Comparison of ENCODE assay signal across 10 cellular contexts in the genomic region with DNA sequence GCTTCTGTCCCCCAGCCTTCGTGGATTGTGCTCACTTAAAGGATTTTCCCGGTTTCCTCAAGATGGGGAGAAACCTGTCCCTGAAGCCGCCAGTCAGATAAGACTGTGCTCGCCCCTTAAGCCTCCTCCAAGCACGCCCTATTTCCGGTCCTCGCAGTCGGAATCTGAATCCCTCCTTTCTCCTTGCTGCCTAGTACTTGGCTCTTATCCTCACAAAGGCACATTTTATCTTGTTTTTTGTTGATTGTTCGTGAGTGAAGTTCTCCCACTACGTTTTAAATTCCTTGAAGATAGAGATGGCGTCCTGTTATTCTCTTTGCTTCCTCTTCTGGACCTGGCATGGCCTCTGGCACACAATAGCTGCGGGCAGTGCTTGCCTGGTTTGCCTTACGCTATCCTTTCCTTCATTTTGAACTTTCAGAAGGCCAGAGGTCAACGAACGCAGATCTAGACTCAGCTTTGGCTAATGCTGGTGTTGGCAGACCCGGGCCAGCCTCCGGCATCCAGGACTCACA. TPM values are rescaled to one million over a fixed set of nuclear protein-coding genes. Genes with fewer than 3 reads are reported as not detected.
DNase-seq lines count a peak whose midpoint lies in the region; ATAC-seq and TF ChIP-seq lines count a peak whose summit lies in the region.
"Had no signal": no experiment of that assay in that cellular context is flagged by ENCODE, and none has a peak within 500 bp of the region (broad histone marks: within the 10 kb centered on the region; RNA-seq: fewer than 3 reads in every experiment).

No MANE protein-coding gene starts in this region.

- no peaks in the 10 kb centered on the region for H3K36me3 Mint-ChIP-seq in nephron progenitor cell (ENCODE audit: low read depth)

- no peak overlapping the region for H3K9ac ChIP-seq in PC-3 (ENCODE audit: low read length)

- no peaks in the 10 kb centered on the region for H3K36me3 ChIP-seq in A673 (ENCODE audit: insufficient read depth, low read length, poor library complexity, severe bottlenecking)
- no peaks in the 10 kb centered on the region for H3K36me3 ChIP-seq in PC-3 (ENCODE audit: low read depth, low read length)
- H3K36me3 ChIP-seq: SJSA1 had no signal

- no peaks in the 10 kb centered on the region for H3K4me1 ChIP-seq in A673 (ENCODE audit: insufficient read depth, low read length, poor library complexity, severe bottlenecking)
- peaks cover 5% of the 10 kb centered on the region; the same call in 1 of the 2 replicates for H3K4me1 ChIP-seq in PC-3 (ENCODE audit: insufficient read depth, low read length)
- H3K4me1 ChIP-seq: SJSA1 had no signal

- no peak overlapping the region for H2AFZ ChIP-seq in PC-3 (ENCODE audit: low read length)

- no peaks in the 10 kb centered on the region for H3K9me2 ChIP-seq in PC-3 (replicated peaks; ENCODE audit: low read length)

- no peaks in the 10 kb centered on the region for H3K27me3 ChIP-seq in A673 (replicated peaks; ENCODE audit: insufficient read depth, low read depth, low read length, poor library complexity)
- H3K27me3 ChIP-seq in PC-3 (ENCODE audit: low read length) = no peaks in the 10 kb centered on the region
- H3K27me3 ChIP-seq: SJSA1 had no signal

- TF ChIP-seq CTCF in A673 (conservative IDR thresholded peaks at IDR 0.05; ENCODE audit: low read depth, low read length) = no peak
- no peak for TF ChIP-seq CTCF in PC-3 (conservative IDR thresholded peaks at IDR 0.05; ENCODE audit: low read depth, low read length)
- TF ChIP-seq CTCF in fibroblast of the aortic adventitia (IDR thresholded peaks at IDR 0.05; ENCODE audit: insufficient read depth, low read length) = no peak
- no peak for TF ChIP-seq CTCF in nephron progenitor cell (IDR thresholded peaks at IDR 0.05)

- no TSS peak for BruUV-seq in A673 (replicated peaks; lab: Mats Ljungman, UMichigan)
- no TSS peak for BruUV-seq in PC-3 (replicated peaks; lab: Mats Ljungman, UMichigan)

- H3K27ac ChIP-seq in A673 (ENCODE audit: low read depth, low read length, poor library complexity, severe bottlenecking) (no peak overlapping the region), PC-3 (ENCODE audit: low read length) (no peak overlapping the region)
- H3K27ac ChIP-seq: SJSA1 had no signal

- ATAC-seq in PC-3 (no peak), HG02763 (IDR thresholded peaks at IDR 0.05; ENCODE audit: unreplicated experiment) (no peak), HG03439 (IDR thresholded peaks at IDR 0.05; ENCODE audit: unreplicated experiment) (no peak)
- no peak for ATAC-seq in stimulated activated naive CD8-positive, alpha-beta T cell treated with anti-CD3 and anti-CD28 coated beads, Interleukin-15, amount 100 ng/mL, for 72 hours

- H3K9me3 Mint-ChIP-seq in nephron progenitor cell = peaks cover 9% of the 10 kb centered on the region
- H3K9me3 Mint-ChIP-seq in stimulated activated naive CD8-positive, alpha-beta T cell treated with anti-CD3 and anti-CD28 coated beads, Interleukin-15, amount 100 ng/mL, for 72 hours = no peaks in the 10 kb centered on the region

- no peaks in the 10 kb centered on the region for H4K20me1 ChIP-seq in PC-3 (ENCODE audit: low read length)

- no peak overlapping the region for H3K27ac Mint-ChIP-seq in nephron progenitor cell
- no peak overlapping the region for H3K27ac Mint-ChIP-seq in stimulated activated naive CD8-positive, alpha-beta T cell treated with anti-CD3 and anti-CD28 coated beads, Interleukin-15, amount 100 ng/mL, for 72 hours

- H3K27me3 Mint-ChIP-seq in nephron progenitor cell (ENCODE audit: low read depth, poor library complexity) = peaks cover 6% of the 10 kb centered on the region
- peaks cover 61% of the 10 kb centered on the region for H3K27me3 Mint-ChIP-seq in stimulated activated naive CD8-positive, alpha-beta T cell treated with anti-CD3 and anti-CD28 coated beads, Interleukin-15, amount 100 ng/mL, for 72 hours

- POLR2A ChIA-PET in A673 (lab: Charles Lee; ENCODE audit: low non-redundant PET) = no interaction called here
- POLR2A ChIA-PET in PC-3 (lab: Charles Lee; ENCODE audit: unreplicated experiment) = no interaction called here

- CTCF ChIA-PET in A673 (lab: Charles Lee) (no interaction called here), PC-3 (lab: Charles Lee) (no interaction called here)

- H3F3A ChIP-seq in PC-3 (ENCODE audit: low read length, unreplicated experiment) = no peaks in the 10 kb centered on the region

- peak overlapping the region; percentile 96 for H3K4me2 ChIP-seq in PC-3 (ENCODE audit: low read length)

- H3K4me3 Mint-ChIP-seq in nephron progenitor cell = peak overlapping the region; percentile 73
- H3K4me3 Mint-ChIP-seq in stimulated activated naive CD8-positive, alpha-beta T cell treated with anti-CD3 and anti-CD28 coated beads, Interleukin-15, amount 100 ng/mL, for 72 hours = peak overlapping the region in 1 of 2 donors; percentile 47

- H3K4me3 ChIP-seq in A673 (ENCODE audit: low read depth, low read length, poor library complexity, severe bottlenecking) (no peak overlapping the region), PC-3 (ENCODE audit: low read length) (peak overlapping the region; percentile 81), fibroblast of the aortic adventitia (ENCODE audit: low read depth, low read length) (peak overlapping the region; percentile 81)
- H3K4me3 ChIP-seq: SJSA1 had no signal

- no peaks in the 10 kb centered on the region for H3K9me3 ChIP-seq in A673 (ENCODE audit: low read depth, low read length, poor library complexity, severe bottlenecking)
- H3K9me3 ChIP-seq in PC-3 (ENCODE audit: low read length) = no peaks in the 10 kb centered on the region
- H3K9me3 ChIP-seq: SJSA1 had no signal

- DNase-seq in A673 (ENCODE audit: low spot score) (peak; percentile 34), PC-3 (no peak), fibroblast of the aortic adventitia (ENCODE audit: low read depth) (peak; percentile 55), nephron progenitor cell (no peak), NCI-H187 treated with DMSO at 0.1 percent for 48 hours (lab: John Stamatoyannopoulos, UW) (no peak)
- no peak for DNase-seq in stimulated activated naive CD8-positive, alpha-beta T cell treated with anti-CD3 and anti-CD28 coated beads, Interleukin-15, amount 100 ng/mL, for 72 hours
- DNase-seq: NCI-H1694 had no signal

- H3K4me1 Mint-ChIP-seq in nephron progenitor cell = peaks cover 50% of the 10 kb centered on the region
- H3K4me1 Mint-ChIP-seq in stimulated activated naive CD8-positive, alpha-beta T cell treated with anti-CD3 and anti-CD28 coated beads, Interleukin-15, amount 100 ng/mL, for 72 hours = peaks cover 25% of the 10 kb centered on the region

- H3K79me2 ChIP-seq in PC-3 (ENCODE audit: low read length) = peaks cover 34% of the 10 kb centered on the region

- intact Hi-C loops in A673 (cut with micrococcal nuclease; ENCODE audit: unreplicated experiment) (no loop called here), PC-3 (cut with micrococcal nuclease) (no loop called here)

RNA-seq across cellular contexts. Expression of a gene that starts 1.7 kb away (rescaled TPM):
- 0.52 TPM in 1 of 2 replicates, not detected in the other for total RNA-seq in A673 (2021)
- total RNA-seq in PC-3 (2014; rRNA removed) = 32.0 and 38.0 TPM in 2 replicates
- 375 and 661 TPM in 2 replicates for total RNA-seq in fibroblast of the aortic adventitia (ENCODE audit: low replicate concordance)

Comparison
In these comparisons a context has a peak if more than half of its experiments do, and no peak if none do; other contexts are left out.
1. DNase-seq: peak in A673 (single experiment) and fibroblast of the aortic adventitia (single experiment); none in PC-3 (single experiment), nephron progenitor cell (single experiment), NCI-H187 treated with DMSO at 0.1 percent for 48 hours (single experiment) and stimulated activated naive CD8-positive, alpha-beta T cell treated with anti-CD3 and anti-CD28 coated beads, Interleukin-15, amount 100 ng/mL, for 72 hours (0 of 2).
2. RNA of a gene that starts 1.7 kb away (total RNA-seq): 375 to 661 TPM in fibroblast of the aortic adventitia and 32.0 to 38.0 TPM in PC-3; 0.52 TPM in A673; every median in the first group is over 10 times any median in the second.